Comparison of ENCODE assay signal across 14 cellular contexts in the genomic region with DNA sequence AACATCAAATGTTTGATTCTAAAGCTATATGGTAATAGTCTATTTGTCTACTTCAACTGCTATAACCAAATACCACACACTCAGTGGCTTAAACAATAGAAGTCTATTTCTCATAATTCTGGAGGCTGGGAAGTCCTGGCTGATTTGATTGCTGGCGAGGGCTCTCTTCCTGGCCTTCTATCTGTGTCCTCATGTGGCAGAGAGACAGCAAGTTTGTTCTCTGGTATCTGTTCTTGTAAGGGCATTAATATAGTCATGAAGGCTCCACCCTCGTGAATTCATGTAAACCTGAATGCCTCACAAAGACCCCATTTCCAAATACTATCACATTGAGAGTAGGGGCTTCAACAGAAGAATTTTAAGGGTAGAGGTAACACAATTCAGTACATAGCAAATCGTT. TPM values are rescaled to one million over a fixed set of nuclear protein-coding genes. Genes with fewer than 3 reads are reported as not detected.
DNase-seq lines count a peak whose midpoint lies in the region; ATAC-seq and TF ChIP-seq lines count a peak whose summit lies in the region.
"Had no signal": no experiment of that assay in that cellular context is flagged by ENCODE, and none has a peak within 500 bp of the region (broad histone marks: within the 10 kb centered on the region; RNA-seq: fewer than 3 reads in every experiment).

No MANE protein-coding gene starts in this region.

- no peaks in the 10 kb centered on the region for H3K27me3 ChIP-seq in gastrocnemius medialis
- no peaks in the 10 kb centered on the region for H3K27me3 ChIP-seq in left lung

- H3K4me3 Mint-ChIP-seq in activated T-helper 17 cell treated with anti-CD3 and anti-CD28 coated beads, Interleukin-2, amount 50 U/mL, for 72 hours, result peak overlapping the region; percentile 45
- H3K4me3 Mint-ChIP-seq: CD4-positive, alpha-beta memory T cell had no signal

- H3K4me3 ChIP-seq in gastrocnemius medialis (no peak overlapping the region), left lung (no peak overlapping the region)
- H3K4me3 ChIP-seq: GM23248, HAP-1 had no signal

- in situ Hi-C loops in gastrocnemius medialis (cut with MboI; ENCODE audit: low sequenced_read_pairs in 4 of 4), result no loop called here

- ATAC-seq in activated T-helper 17 cell treated with anti-CD3 and anti-CD28 coated beads, Interleukin-2, amount 50 U/mL, for 72 hours (replicated peaks), result no peak
- ATAC-seq in gastrocnemius medialis (peak; percentile 37 to 45), left lung (no peak)

- TF ChIP-seq POLR2A in gastrocnemius medialis (IDR thresholded peaks at IDR 0.05), result no peak

- peaks cover 17% of the 10 kb centered on the region for H3K4me1 Mint-ChIP-seq in activated T-helper 17 cell treated with anti-CD3 and anti-CD28 coated beads, Interleukin-2, amount 50 U/mL, for 72 hours

- H3K36me3 ChIP-seq in gastrocnemius medialis (no peaks in the 10 kb centered on the region), left lung (no peaks in the 10 kb centered on the region)
- H3K36me3 ChIP-seq: HAP-1 had no signal

- DNase-seq in NCI-H526 (lab: John Stamatoyannopoulos, UW), result peak; percentile 62 to 65
- no peak for DNase-seq in gastrocnemius medialis
- DNase-seq in AG20443 (ENCODE audit: low spot score), result no peak
- DNase-seq in stimulated activated CD4-positive, alpha-beta T cell treated with anti-CD3 and anti-CD28 coated beads, Interleukin-2, amount 100 ng/mL, for 24 hours, result no peak
- no peak for DNase-seq in left lung
- DNase-seq: ACHN; CD4-positive, alpha-beta memory T cell; DMS153; DMS79; GDM1 had no signal

- no peak for TF ChIP-seq CTCF in gastrocnemius medialis (IDR thresholded peaks at IDR 0.05 in 4 of 5, conservative IDR thresholded peaks at IDR 0.05 in 1 of 5)
- no peak for TF ChIP-seq CTCF in left lung (IDR thresholded peaks at IDR 0.05)

- intact Hi-C loops in gastrocnemius medialis (cut with DNase I; ENCODE audit: low total_unique reads) (loop anchor here (10.0 kb wide), 1 partner anchor 238 kb away; no protein-coding TSS in a partner anchor), left lung (cut with DNase I) (no loop called here)

- H3K27ac ChIP-seq in gastrocnemius medialis (peak overlapping the region; percentile 56 to 75 (median 66)), left lung (no peak overlapping the region)
- H3K27ac ChIP-seq: C4-2B, GM23248 had no signal

- H3K27me3 Mint-ChIP-seq in activated T-helper 17 cell treated with anti-CD3 and anti-CD28 coated beads, Interleukin-2, amount 50 U/mL, for 72 hours, result no peaks in the 10 kb centered on the region
- H3K27me3 Mint-ChIP-seq: CD4-positive, alpha-beta memory T cell had no signal

- H3K4me1 ChIP-seq in gastrocnemius medialis (peaks cover 64 to 67% of the 10 kb centered on the region in 2 donors), left lung (no peaks in the 10 kb centered on the region)

- no peaks in the 10 kb centered on the region for H3K9me3 Mint-ChIP-seq in activated T-helper 17 cell treated with anti-CD3 and anti-CD28 coated beads, Interleukin-2, amount 50 U/mL, for 72 hours

- H3K27ac Mint-ChIP-seq in activated T-helper 17 cell treated with anti-CD3 and anti-CD28 coated beads, Interleukin-2, amount 50 U/mL, for 72 hours, result peak overlapping the region; percentile 77
- H3K27ac Mint-ChIP-seq: CD4-positive, alpha-beta memory T cell had no signal

- peaks cover 10% of the 10 kb centered on the region for H3K36me3 Mint-ChIP-seq in activated T-helper 17 cell treated with anti-CD3 and anti-CD28 coated beads, Interleukin-2, amount 50 U/mL, for 72 hours (ENCODE audit: low read depth)

- H3K9me3 ChIP-seq in gastrocnemius medialis (no peaks in the 10 kb centered on the region), left lung (no peaks in the 10 kb centered on the region)
- H3K9me3 ChIP-seq: HAP-1 had no signal

RNA-seq across cellular contexts. Expression of a gene that starts 34.1 kb away (rescaled TPM):
- total RNA-seq in activated T-helper 17 cell treated with anti-CD3 and anti-CD28 coated beads, Interleukin-2, amount 50 U/mL, for 72 hours, result 10 to 100 TPM; 16.4 to 16.5 TPM
- total RNA-seq in gastrocnemius medialis (1 to 10 TPM; 5.9 to 7.6 (median 6.5) TPM), left lung (10 to 100 TPM; 12.4 to 13.3 TPM)

RNA-seq across cellular contexts. Expression of a gene that starts 34.3 kb away (rescaled TPM):
- 10 to 100 TPM in 1 of 2 donors, 1 to 10 TPM in 1; 8.7 to 11.8 TPM for total RNA-seq in activated T-helper 17 cell treated with anti-CD3 and anti-CD28 coated beads, Interleukin-2, amount 50 U/mL, for 72 hours
- 10 to 100 TPM in 1 of 4 donors, 1 to 10 TPM in 3; 4.0 to 22.6 (median 7.0) TPM for total RNA-seq in gastrocnemius medialis
- total RNA-seq in left lung, result 10 to 100 TPM; 22.4 to 35.2 TPM

Comparison
In these comparisons a context has a peak if more than half of its experiments do, and no peak if none do; other contexts are left out.
1. DNase-seq: peak in NCI-H526 (2 of 2); none in gastrocnemius medialis (0 of 2), AG20443 (single experiment), stimulated activated CD4-positive, alpha-beta T cell treated with anti-CD3 and anti-CD28 coated beads, Interleukin-2, amount 100 ng/mL, for 24 hours (0 of 2) and left lung (0 of 2).
2. ATAC-seq: peak in gastrocnemius medialis (2 of 2); none in activated T-helper 17 cell treated with anti-CD3 and anti-CD28 coated beads, Interleukin-2, amount 50 U/mL, for 72 hours (single experiment) and left lung (single experiment).
3. H3K27ac ChIP-seq: peak in gastrocnemius medialis (4 of 4); none in left lung (0 of 2).